32 cellular contexts compared by ENCODE assay signal in the genomic region with DNA sequence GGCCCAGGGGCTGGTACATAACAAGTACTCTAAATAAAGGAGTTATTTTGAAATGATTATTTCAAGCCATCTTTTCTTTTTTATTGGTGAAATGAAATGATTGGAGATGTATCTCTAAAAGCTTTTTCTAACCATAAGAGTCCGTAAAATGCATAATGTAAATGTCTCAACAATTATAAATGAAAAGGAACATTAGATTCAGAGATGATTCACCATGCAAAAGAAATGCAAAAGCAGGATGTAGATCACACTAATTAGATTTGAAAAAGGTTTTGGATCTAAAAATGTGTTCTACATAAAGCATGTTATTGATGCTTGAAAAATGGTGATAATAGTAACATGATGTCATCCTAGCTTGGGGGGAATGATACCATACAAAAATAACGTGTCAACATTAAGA. TPM values are rescaled to one million over a fixed set of nuclear protein-coding genes. Genes with fewer than 3 reads are reported as not detected.
"Had no signal": no experiment of that assay in that cellular context is flagged by ENCODE, and none has a peak within 500 bp of the region (broad histone marks: within the 10 kb centered on the region; RNA-seq: fewer than 3 reads in every experiment).

No MANE protein-coding gene starts in this region.

- H3K27me3 ChIP-seq: ovary, spleen, suprapubic skin, testis, tibial artery, transverse colon, upper lobe of right lung, uterus had no signal

- H3K4me3 ChIP-seq: neural progenitor cell, ovary, psoas muscle, skin epidermis, smooth muscle cell, spleen, suprapubic skin, testis, tibial artery, transverse colon, upper lobe of right lung, uterus had no signal

- H2AFZ ChIP-seq: neural progenitor cell, parathyroid adenoma had no signal

- H3K27ac ChIP-seq: neural progenitor cell, ovary, parathyroid adenoma, psoas muscle, skin epidermis, spleen, suprapubic skin, testis, tibial artery, transverse colon, upper lobe of right lung, uterus had no signal

- H3K4me2 ChIP-seq: neural progenitor cell, smooth muscle cell had no signal

- H3K4me3 Mint-ChIP-seq: natural killer cell; nephron; neural progenitor cell; stimulated activated memory B cell treated with anti-CD40 and anti-IgM and Interleukin-4, amounts not matched to agents 10 μg/mL and 1 μg/mL and 100 μg/mL, for 72 hours; stimulated activated naive CD8-positive, alpha-beta T cell treated with anti-CD3 and anti-CD28 coated beads, Interleukin-15, amount 100 ng/mL, for 72 hours; type B pancreatic cell had no signal

- H3K9me3 ChIP-seq: ovary, psoas muscle, spleen, suprapubic skin, testis, tibial artery, transverse colon, upper lobe of right lung, uterus had no signal

- H3K4me1 ChIP-seq: neural progenitor cell, parathyroid adenoma, psoas muscle, suprapubic skin, testis, tibial artery, transverse colon, upper lobe of right lung, uterus had no signal

- H3K36me3 ChIP-seq: neural progenitor cell, ovary, spleen, suprapubic skin, tibial artery, transverse colon, upper lobe of right lung, uterus had no signal

- H3K27ac Mint-ChIP-seq: natural killer cell; nephron; neural progenitor cell; progenitor cell of endocrine pancreas; stimulated activated memory B cell treated with anti-CD40 and anti-IgM and Interleukin-4, amounts not matched to agents 10 μg/mL and 1 μg/mL and 100 μg/mL, for 72 hours; stimulated activated naive CD8-positive, alpha-beta T cell treated with anti-CD3 and anti-CD28 coated beads, Interleukin-15, amount 100 ng/mL, for 72 hours; type B pancreatic cell had no signal

- H3K9ac ChIP-seq: neural progenitor cell, parathyroid adenoma had no signal

- H3K27me3 Mint-ChIP-seq: progenitor cell of endocrine pancreas; stimulated activated memory B cell treated with anti-CD40 and anti-IgM and Interleukin-4, amounts not matched to agents 10 μg/mL and 1 μg/mL and 100 μg/mL, for 72 hours had no signal

- H3K4me1 Mint-ChIP-seq: neural progenitor cell had no signal

- H3K79me2 ChIP-seq: parathyroid adenoma had no signal

- DNase-seq: natural killer cell; occipital lobe; ovary; posterior cingulate gyrus; psoas muscle; right cardiac atrium; spleen; stimulated activated CD4-positive, alpha-beta T cell treated with anti-CD3 and anti-CD28 coated beads, Interleukin-12 subunit alpha, Interleukin-12 subunit beta, amount 100 ng/mL, for 4 hours; stimulated activated CD4-positive, alpha-beta T cell treated with anti-CD3 and anti-CD28 coated beads, Interleukin-1b, Interleukin-23, amount 100 ng/mL, for 48 hours; stimulated activated CD4-positive, alpha-beta T cell treated with anti-CD3 and anti-CD28 coated beads, Interleukin-4, amount 100 ng/mL, for 1 hour; stimulated activated CD4-positive, alpha-beta T cell treated with anti-CD3 and anti-CD28 coated beads, Interleukin-4, amount 100 ng/mL, for 4 hours; stimulated activated CD8-positive, alpha-beta memory T cell treated with anti-CD3 and anti-CD28 coated beads, Interleukin-4, amount 100 ng/mL, for 48 hours; stimulated activated naive CD4-positive, alpha-beta T cell; stimulated activated naive CD8-positive, alpha-beta T cell treated with anti-CD3 and anti-CD28 coated beads, Interleukin-15, amount 100 ng/mL, for 72 hours; stimulated activated naive CD8-positive, alpha-beta T cell treated with anti-CD3 and anti-CD28 coated beads, Interleukin-15, Interleukin-2, amounts not matched to agents 100 U/mL and 50 U/mL, for 24 hours; substantia nigra; testis; tibial artery; transverse colon; upper lobe of right lung; uterus had no signal

- H3K9me3 Mint-ChIP-seq: natural killer cell; nephron; neural progenitor cell; stimulated activated memory B cell treated with anti-CD40 and anti-IgM and Interleukin-4, amounts not matched to agents 10 μg/mL and 1 μg/mL and 100 μg/mL, for 72 hours; stimulated activated naive CD8-positive, alpha-beta T cell treated with anti-CD3 and anti-CD28 coated beads, Interleukin-15, amount 100 ng/mL, for 72 hours; type B pancreatic cell had no signal

- ATAC-seq: natural killer cell; psoas muscle; right cardiac atrium; sciatic nerve; stimulated activated memory B cell treated with anti-CD40 and anti-IgM and Interleukin-4, amounts not matched to agents 10 μg/mL and 1 μg/mL and 100 μg/mL, for 72 hours; stimulated activated naive CD8-positive, alpha-beta T cell treated with anti-CD3 and anti-CD28 coated beads, Interleukin-15, amount 100 ng/mL, for 72 hours; stimulated activated naive CD8-positive, alpha-beta T cell treated with anti-CD3 and anti-CD28 coated beads, Interleukin-15, Interleukin-2, amounts not matched to agents 100 U/mL and 50 U/mL, for 24 hours; upper lobe of right lung had no signal

RNA-seq across cellular contexts. Expression of a gene that starts 15.6 kb away (rescaled TPM):
- polyA plus RNA-seq: neural cell had no signal
